Comparison of ENCODE assay signal across 8 cellular contexts in the genomic region with DNA sequence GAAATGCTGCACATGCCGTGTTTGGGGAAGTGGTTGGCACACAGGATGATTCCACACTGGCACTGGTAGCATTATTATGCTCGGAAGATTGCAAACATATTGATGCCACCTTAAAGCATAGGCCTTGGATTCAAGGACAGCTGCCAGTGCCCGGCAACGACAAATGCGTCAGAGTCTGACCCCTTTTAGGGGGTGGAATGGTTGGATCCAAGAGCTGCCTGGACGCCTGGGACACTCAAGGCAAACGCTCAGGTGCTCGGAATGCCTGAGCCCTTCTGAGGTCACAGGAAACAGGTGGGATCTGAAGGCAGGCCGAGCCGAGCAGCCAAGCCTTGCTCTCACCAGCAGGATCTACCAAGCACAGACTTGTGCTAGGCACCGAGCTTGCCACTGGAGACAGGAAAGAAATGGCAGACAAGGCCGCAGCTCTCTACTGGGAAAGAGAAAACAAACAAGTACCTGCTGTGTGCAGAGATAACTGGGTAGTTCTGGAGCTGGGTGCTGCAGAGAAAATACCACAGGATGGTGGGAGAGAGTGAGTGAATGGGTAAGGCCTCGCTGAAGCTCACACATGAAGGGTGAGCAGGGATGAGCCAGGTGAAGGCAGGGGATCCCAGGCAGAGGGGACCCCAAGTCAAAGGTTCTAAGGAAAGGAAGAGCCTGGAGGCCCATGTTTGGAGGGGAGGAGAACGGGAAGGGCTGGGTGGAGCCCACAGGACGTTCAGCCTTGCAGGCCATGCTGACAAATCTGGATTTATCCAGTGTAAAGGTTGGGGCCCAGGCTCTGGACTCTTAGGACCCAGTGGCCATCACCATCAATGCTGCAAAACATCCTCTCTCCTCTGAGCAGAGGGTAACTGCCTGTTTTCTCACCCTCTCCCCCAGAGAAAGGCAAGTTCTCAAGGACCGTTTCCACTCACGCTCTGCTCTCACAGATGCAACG. TPM values are rescaled to one million over a fixed set of nuclear protein-coding genes. Genes with fewer than 3 reads are reported as not detected.
DNase-seq lines count a peak whose midpoint lies in the region; ATAC-seq, FAIRE-seq and TF ChIP-seq lines count a peak whose summit lies in the region.

No MANE protein-coding gene starts in this region.

- no peak overlapping the region for H2AFZ ChIP-seq in HepG2 (ENCODE audit: low read length)

- H4K20me1 ChIP-seq in HepG2 (ENCODE audit: insufficient read depth, low read length), result peaks cover 46% of the 10 kb centered on the region

- ATAC-seq in HepG2, result peak; percentile 71
- ATAC-seq in HG03175 (IDR thresholded peaks at IDR 0.05; ENCODE audit: unreplicated experiment), result no peak
- ATAC-seq in activated CD4-positive, CD25-positive, alpha-beta regulatory T cell treated with anti-CD3 and anti-CD28 coated beads, Interleukin-2, amount 50 U/mL, for 24 hours, result no peak

- H3K36me3 ChIP-seq in adrenal gland (replicated peaks in 1 of 2) (peaks cover 0 to 5% of the 10 kb centered on the region in 2 donors), HepG2 (replicated peaks in 1 of 2; ENCODE audit: control insufficient read depth in 1 of 2, insufficient read depth in 2 of 2, low read length in 2 of 2) (peaks cover 9 to 59% of the 10 kb centered on the region in 2 experiments), thymus (ENCODE audit: control insufficient read depth, insufficient read depth) (peaks cover 35% of the 10 kb centered on the region)

- H3K4me3 Mint-ChIP-seq in activated CD4-positive, alpha-beta T cell treated with anti-CD3 and anti-CD28 coated beads, Interleukin-2, amount 10 ng/mL, durations not matched to agents 24 days and 14 days, result no peak overlapping the region

- peak overlapping the region; percentile 57 to 94 (median 80) for H3K27ac ChIP-seq in adrenal gland
- peak overlapping the region; percentile 72 for H3K27ac ChIP-seq in HepG2 (ENCODE audit: extremely low read length, insufficient read depth, low read length)
- H3K27ac ChIP-seq in thymus (ENCODE audit: low read depth), result peak overlapping the region; percentile 54

- no peak for TF ChIP-seq EP300 in HepG2 (IDR thresholded peaks at IDR 0.05; ENCODE audit: low read depth in 2 of 2, low read length in 2 of 2)
- TF ChIP-seq EP300 in HepG2 (CRISPR knock-in tag; IDR thresholded peaks at IDR 0.05; ENCODE audit: borderline replicate concordance), result no peak

- no peaks in the 10 kb centered on the region for H3K9me3 ChIP-seq in adrenal gland (replicated peaks in 1 of 3)
- H3K9me3 ChIP-seq in HepG2 (ENCODE audit: low read length), result no peaks in the 10 kb centered on the region
- H3K9me3 ChIP-seq in thymus (ENCODE audit: control insufficient read depth), result no peaks in the 10 kb centered on the region

- peak overlapping the region; percentile 41 for H3K9ac ChIP-seq in HepG2 (ENCODE audit: insufficient read depth, low read depth, low read length)

- no peak for FAIRE-seq in HepG2 (lab: Jason Lieb, UNC)

- H3K27ac Mint-ChIP-seq in activated CD4-positive, alpha-beta T cell treated with anti-CD3 and anti-CD28 coated beads, Interleukin-2, amount 10 ng/mL, durations not matched to agents 24 days and 14 days, result peak overlapping the region; percentile 78

- POLR2A ChIA-PET in HepG2 (lab: Yijun Ruan, JAX), result interaction anchor here (0.7 to 1.9 kb wide), 9 partner anchors 8 to 141 kb away, joined by 3 to 14 read pairs (median 4); partner anchors contain the start of genes RANBP3 and VMAC

- intact Hi-C loops in activated CD4-positive, alpha-beta T cell treated with anti-CD3 and anti-CD28 coated beads, Interleukin-2, amount 10 ng/mL, durations not matched to agents 24 days and 14 days (cut with micrococcal nuclease), result loop anchor here (1.0 to 10.0 kb wide), 2 partner anchors 10 to 144 kb away; partner anchors contain the start of gene RANBP3
- intact Hi-C loops in adrenal gland (cut with DNase I), result no loop called here
- intact Hi-C loops in HepG2 (cut with micrococcal nuclease; ENCODE audit: unreplicated experiment), result no loop called here

- no peak for TF ChIP-seq RAD21 in HepG2 (CRISPR knock-in tag; IDR thresholded peaks at IDR 0.05)

- WGBS in adrenal gland, 4 donors, result 33 to 45% (median 38%) methylated on average over 12 to 18 of the region's 18 CpGs
- 42% methylated on average over 13 of the region's 18 CpGs for WGBS in HepG2 (ENCODE audit: low lambda C conversion rate)
- WGBS in thymus, result 81% methylated on average over 18 of the region's 18 CpGs

- peaks cover 100% of the 10 kb centered on the region for H3K79me2 ChIP-seq in HepG2 (ENCODE audit: insufficient read depth, low read length)

- in situ Hi-C loops in HepG2 (cut with HindIII; ENCODE audit: extremely low pct_ligation_motif_present, low pct_unique_long_range_greater_than_20kb), result no loop called here

- no peak for DNase-seq in activated CD4-positive, alpha-beta T cell treated with anti-CD3 and anti-CD28 coated beads, Interleukin-2, amount 10 ng/mL, durations not matched to agents 24 days and 14 days
- no peak for DNase-seq in activated CD4-positive, alpha-beta T cell treated with anti-CD3 and anti-CD28 coated beads, Interleukin-2, amount 50 U/mL, for 48 hours
- peak; percentile 71 to 90 (median 84) for DNase-seq in adrenal gland
- peak; percentile 41 for DNase-seq in HepG2 (ENCODE audit: low spot score)
- no peak for DNase-seq in NCI-H128 (lab: John Stamatoyannopoulos, UW; ENCODE audit: unreplicated experiment)

- peaks cover 20% of the 10 kb centered on the region for H3K36me3 Mint-ChIP-seq in activated CD4-positive, alpha-beta T cell treated with anti-CD3 and anti-CD28 coated beads, Interleukin-2, amount 10 ng/mL, durations not matched to agents 24 days and 14 days (ENCODE audit: low read depth)

- CTCF ChIA-PET in HepG2 (lab: Yijun Ruan, JAX; ENCODE audit: low intra/inter-chr PET ratio, low total read pairs), result interaction anchor here (1.1 to 1.6 kb wide), 3 partner anchors 19 to 54 kb away, joined by 4 to 8 read pairs (median 7); no protein-coding TSS in a partner anchor

- peaks cover 49% of the 10 kb centered on the region for H3K4me1 Mint-ChIP-seq in activated CD4-positive, alpha-beta T cell treated with anti-CD3 and anti-CD28 coated beads, Interleukin-2, amount 10 ng/mL, durations not matched to agents 24 days and 14 days

- peak overlapping the region; percentile 62 for H3K4me2 ChIP-seq in HepG2 (ENCODE audit: low read depth, low read length)

- no peak for TF ChIP-seq CTCF in adrenal gland (IDR thresholded peaks at IDR 0.05)
- no peak for TF ChIP-seq CTCF in HepG2 (CRISPR knock-in tag; IDR thresholded peaks at IDR 0.05)

- H3K4me3 ChIP-seq in adrenal gland (no peak overlapping the region), HepG2 (replicated peaks in 1 of 3; ENCODE audit: insufficient read depth in 1 of 3, low read depth in 2 of 3, low read length in 3 of 3) (peak overlapping the region in 1 of 3 experiments; percentile 19; a peak in 2 of 6 replicates), thymus (ENCODE audit: low read length) (no peak overlapping the region)

- BruUV-seq in HepG2 (replicated peaks; lab: Mats Ljungman, UMichigan), result no TSS peak

- no peaks in the 10 kb centered on the region for H3K27me3 Mint-ChIP-seq in activated CD4-positive, alpha-beta T cell treated with anti-CD3 and anti-CD28 coated beads, Interleukin-2, amount 10 ng/mL, durations not matched to agents 24 days and 14 days

- no peaks in the 10 kb centered on the region for H3K27me3 ChIP-seq in adrenal gland
- no peaks in the 10 kb centered on the region for H3K27me3 ChIP-seq in HepG2 (ENCODE audit: control insufficient read depth in 1 of 2, insufficient read depth in 2 of 2, low read length in 2 of 2)
- H3K27me3 ChIP-seq in thymus (ENCODE audit: control insufficient read depth, insufficient read depth), result no peaks in the 10 kb centered on the region

- TF ChIP-seq POLR2A in adrenal gland (IDR thresholded peaks at IDR 0.05), result peak in 1 of 2 donors; percentile 45
- no peak for TF ChIP-seq POLR2A in HepG2 (IDR thresholded peaks at IDR 0.05; ENCODE audit: insufficient read depth in 1 of 2, low read depth in 2 of 2, low read length in 2 of 2)

- no peaks in the 10 kb centered on the region for H3K9me3 Mint-ChIP-seq in activated CD4-positive, alpha-beta T cell treated with anti-CD3 and anti-CD28 coated beads, Interleukin-2, amount 10 ng/mL, durations not matched to agents 24 days and 14 days

- peaks cover 37 to 74% of the 10 kb centered on the region in 2 donors for H3K4me1 ChIP-seq in adrenal gland (replicated peaks in 1 of 2)
- peaks cover 98% of the 10 kb centered on the region for H3K4me1 ChIP-seq in HepG2 (ENCODE audit: insufficient read depth, low read length)
- peaks cover 26% of the 10 kb centered on the region for H3K4me1 ChIP-seq in thymus (ENCODE audit: control insufficient read depth, insufficient read depth, low read length)

RNA-seq across cellular contexts. Expression of gene RANBP3, which starts 9.2 kb away (rescaled TPM):
- total RNA-seq in activated CD4-positive, alpha-beta T cell treated with anti-CD3 and anti-CD28 coated beads, Interleukin-2, amount 10 ng/mL, durations not matched to agents 24 days and 14 days, result 105 and 114 TPM in 2 replicates
- total RNA-seq in adrenal gland, result 100 to 1,000 TPM in 2 of 8 donors, 10 to 100 TPM in 6; 70.0 to 179 (median 90.0) TPM
- polyA plus RNA-seq in adrenal gland, result 100 to 1,000 TPM in 1 of 3 donors, 10 to 100 TPM in 2; 60.9 to 118 (median 62.3) TPM
- total RNA-seq in HepG2 (2016; rRNA removed; fragmentation: Illumina TruSeq; extraction: Trizol), result 37.2 and 39.5 TPM in 2 replicates
- 15.1 and 18.2 TPM in 2 replicates for total RNA-seq in HepG2 (2016; cell fraction: cytosol; rRNA removed; fragmentation: Illumina TruSeq; extraction: Trizol; ENCODE audit: low read depth)
- 27.1 and 40.8 TPM in 2 replicates for total RNA-seq in HepG2 (2016; cell fraction: insoluble cytoplasmic fraction; rRNA removed; fragmentation: Illumina TruSeq; extraction: Trizol)
- 19.4 and 20.4 TPM in 2 replicates for total RNA-seq in HepG2 (2016; cell fraction: membrane; rRNA removed; fragmentation: Illumina TruSeq; extraction: Trizol)
- 47.7 and 56.8 TPM in 2 replicates for total RNA-seq in HepG2 (2016; cell fraction: nucleus; rRNA removed; fragmentation: Illumina TruSeq; extraction: Trizol)
- 149 and 151 TPM in 2 replicates for polyA plus RNA-seq in HepG2 (2011; rRNA removed)
- polyA plus RNA-seq in HepG2 (2011; cell fraction: cytosol; rRNA removed), result 91.7 and 149 TPM in 2 replicates
- 233 and 293 TPM in 2 replicates for polyA plus RNA-seq in HepG2 (2011; cell fraction: nucleus; rRNA removed)
- polyA plus RNA-seq in HepG2 (2012), result 62.1 and 64.6 TPM in 2 replicates
- 10.3 and 11.7 TPM in 2 replicates for polyA plus RNA-seq in HepG2 (2016; cell fraction: cytosol; fragmentation: Illumina TruSeq; extraction: Trizol; ENCODE audit: low read depth)
- polyA plus RNA-seq in HepG2 (2016; cell fraction: insoluble cytoplasmic fraction; fragmentation: Illumina TruSeq; extraction: Trizol; ENCODE audit: low read depth), result 53.5 and 62.0 TPM in 2 replicates
- polyA plus RNA-seq in HepG2 (2016; cell fraction: membrane; fragmentation: Illumina TruSeq; extraction: Trizol; ENCODE audit: low read depth), result 18.2 and 24.3 TPM in 2 replicates
- 127 and 170 TPM in 2 replicates for polyA plus RNA-seq in HepG2 (2016; cell fraction: nucleus; fragmentation: Illumina TruSeq; extraction: Trizol; ENCODE audit: insufficient read depth, low read depth)
- 43.2 and 193 TPM in 2 replicates for polyA minus RNA-seq in HepG2 (2011; rRNA and poly(A)+ RNA removed; ENCODE audit: low replicate concordance)
- polyA minus RNA-seq in HepG2 (2011; cell fraction: cytosol; rRNA and poly(A)+ RNA removed), result 76.9 and 86.6 TPM in 2 replicates
- 74.3 and 80.3 TPM in 2 replicates for polyA minus RNA-seq in HepG2 (2011; cell fraction: nucleus; rRNA and poly(A)+ RNA removed)
- 39.0 TPM for polyA plus RNA-seq in thymus

RNA-seq across cellular contexts. Expression of gene CAPS, which starts 54.6 kb away (rescaled TPM):
- total RNA-seq in activated CD4-positive, alpha-beta T cell treated with anti-CD3 and anti-CD28 coated beads, Interleukin-2, amount 10 ng/mL, durations not matched to agents 24 days and 14 days, result 4.0 and 4.1 TPM in 2 replicates
- 100 to 1,000 TPM in 1 of 8 donors, 10 to 100 TPM in 6, 1 to 10 TPM in 1; 8.8 to 146 (median 19.2) TPM for total RNA-seq in adrenal gland
- polyA plus RNA-seq in adrenal gland, result 100 to 1,000 TPM in 1 of 3 donors, 10 to 100 TPM in 1, 1 to 10 TPM in 1; 7.1 to 104 (median 75.9) TPM
- total RNA-seq in HepG2 (2016; rRNA removed; fragmentation: Illumina TruSeq; extraction: Trizol), result 1.7 and 3.1 TPM in 2 replicates
- 0.40 and 0.53 TPM in 2 replicates for total RNA-seq in HepG2 (2016; cell fraction: cytosol; rRNA removed; fragmentation: Illumina TruSeq; extraction: Trizol; ENCODE audit: low read depth)
- 1.1 and 3.0 TPM in 2 replicates for total RNA-seq in HepG2 (2016; cell fraction: insoluble cytoplasmic fraction; rRNA removed; fragmentation: Illumina TruSeq; extraction: Trizol)
- total RNA-seq in HepG2 (2016; cell fraction: membrane; rRNA removed; fragmentation: Illumina TruSeq; extraction: Trizol), result 1.2 and 1.4 TPM in 2 replicates
- 2.6 and 2.9 TPM in 2 replicates for total RNA-seq in HepG2 (2016; cell fraction: nucleus; rRNA removed; fragmentation: Illumina TruSeq; extraction: Trizol)
- polyA plus RNA-seq in HepG2 (2011; rRNA removed), result 3.1 and 4.5 TPM in 2 replicates
- polyA plus RNA-seq in HepG2 (2011; cell fraction: cytosol; rRNA removed), result 2.9 and 3.5 TPM in 2 replicates
- 19.5 and 22.9 TPM in 2 replicates for polyA plus RNA-seq in HepG2 (2011; cell fraction: nucleus; rRNA removed)
- polyA plus RNA-seq in HepG2 (2012), result 1.8 and 1.9 TPM in 2 replicates
- polyA plus RNA-seq in HepG2 (2016; cell fraction: cytosol; fragmentation: Illumina TruSeq; extraction: Trizol; ENCODE audit: low read depth), result 0.40 and 0.43 TPM in 2 replicates
- polyA plus RNA-seq in HepG2 (2016; cell fraction: insoluble cytoplasmic fraction; fragmentation: Illumina TruSeq; extraction: Trizol; ENCODE audit: low read depth), result 1.1 and 1.4 TPM in 2 replicates
- 0.61 and 0.87 TPM in 2 replicates for polyA plus RNA-seq in HepG2 (2016; cell fraction: membrane; fragmentation: Illumina TruSeq; extraction: Trizol; ENCODE audit: low read depth)
- 10.1 and 13.8 TPM in 2 replicates for polyA plus RNA-seq in HepG2 (2016; cell fraction: nucleus; fragmentation: Illumina TruSeq; extraction: Trizol; ENCODE audit: insufficient read depth, low read depth)
- 0.28 and 3.1 TPM in 2 replicates for polyA minus RNA-seq in HepG2 (2011; rRNA and poly(A)+ RNA removed; ENCODE audit: low replicate concordance)
- polyA minus RNA-seq in HepG2 (2011; cell fraction: cytosol; rRNA and poly(A)+ RNA removed), result 0.40 and 1.1 TPM in 2 replicates
- 3.0 and 3.1 TPM in 2 replicates for polyA minus RNA-seq in HepG2 (2011; cell fraction: nucleus; rRNA and poly(A)+ RNA removed)
- 70.4 TPM for polyA plus RNA-seq in thymus

Comparison
In these comparisons a context has a peak if more than half of its experiments do, and no peak if none do; other contexts are left out.
1. DNase-seq: peak in adrenal gland (7 of 7) and HepG2 (single experiment); none in activated CD4-positive, alpha-beta T cell treated with anti-CD3 and anti-CD28 coated beads, Interleukin-2, amount 10 ng/mL, durations not matched to agents 24 days and 14 days (single experiment), activated CD4-positive, alpha-beta T cell treated with anti-CD3 and anti-CD28 coated beads, Interleukin-2, amount 50 U/mL, for 48 hours (0 of 2) and NCI-H128 (single experiment).
2. Peak in every context shown above with its lines, with median percentiles within 50 percentile points of each other: H3K27ac ChIP-seq.